ENCODE assay signal across 17 cellular contexts in genomic region chr1:16158993-16159831, GRCh38. TPM values are rescaled to one million over a fixed set of nuclear protein-coding genes. Genes with fewer than 3 reads are reported as not detected.
DNase-seq lines count a peak whose midpoint lies in the region; ATAC-seq and TF ChIP-seq lines count a peak whose summit lies in the region.
"Had no signal": no experiment of that assay in that cellular context is flagged by ENCODE, and none has a peak within 500 bp of the region (broad histone marks: within the 10 kb centered on the region; RNA-seq: fewer than 3 reads in every experiment).

No MANE protein-coding gene starts in this region.

- H3K4ac ChIP-seq in mesendoderm (ENCODE audit: low read depth, low read length) = no peak overlapping the region

- H3K36me3 Mint-ChIP-seq in activated naive CD8-positive, alpha-beta T cell = no peaks in the 10 kb centered on the region
- H3K36me3 Mint-ChIP-seq in activated naive CD8-positive, alpha-beta T cell treated with anti-CD3 and anti-CD28 coated beads for 36 hours = no peaks in the 10 kb centered on the region
- H3K36me3 Mint-ChIP-seq in WTC11 = no peaks in the 10 kb centered on the region

- no peak overlapping the region for H3K23ac ChIP-seq in mesendoderm (ENCODE audit: low read length)

- no peak for TF ChIP-seq CTCF in WTC11 (IDR thresholded peaks at IDR 0.05)
- no peak for TF ChIP-seq CTCF in vagina (IDR thresholded peaks at IDR 0.05)

- no peaks in the 10 kb centered on the region for H3K9me3 ChIP-seq in vagina
- H3K9me3 ChIP-seq: spleen had no signal

- H2BK120ac ChIP-seq in mesendoderm (ENCODE audit: low read depth, low read length) = no peak overlapping the region

- H3K27ac ChIP-seq in mesendoderm (ENCODE audit: low read depth, low read length) (no peak overlapping the region), vagina (peak overlapping the region; percentile 93)
- H3K27ac ChIP-seq: spleen had no signal

- H4K8ac ChIP-seq in mesendoderm (ENCODE audit: low read depth, low read length) = no peak overlapping the region

- H3K9me3 Mint-ChIP-seq in activated naive CD8-positive, alpha-beta T cell (ENCODE audit: low read depth) = no peaks in the 10 kb centered on the region
- no peaks in the 10 kb centered on the region for H3K9me3 Mint-ChIP-seq in activated naive CD8-positive, alpha-beta T cell treated with anti-CD3 and anti-CD28 coated beads for 36 hours
- H3K9me3 Mint-ChIP-seq in WTC11 = no peaks in the 10 kb centered on the region
- H3K9me3 Mint-ChIP-seq: nephron had no signal

- H3K4me3 ChIP-seq in mesendoderm (ENCODE audit: low read length) = no peak overlapping the region
- H3K4me3 ChIP-seq in vagina = no peak overlapping the region
- H3K4me3 ChIP-seq: spleen had no signal

- H4K5ac ChIP-seq in mesendoderm (ENCODE audit: low read length) = no peak overlapping the region

- H3K56ac ChIP-seq in mesendoderm (ENCODE audit: low read length) = peak overlapping the region; percentile 71

- DNase-seq in activated naive CD8-positive, alpha-beta T cell treated with anti-CD3 and anti-CD28 coated beads for 36 hours = no peak
- no peak for DNase-seq in WTC11 (ENCODE audit: low spot score)
- DNase-seq in mesendoderm = no peak
- DNase-seq in vagina (ENCODE audit: extremely low spot score in 2 of 2) = no peak
- no peak for DNase-seq in NCI-H774 (lab: John Stamatoyannopoulos, UW)
- no peak for DNase-seq in DMS114 treated with DMSO at 0.1 percent for 48 hours (lab: John Stamatoyannopoulos, UW; ENCODE audit: unreplicated experiment)
- no peak for DNase-seq in SIG-M5 (lab: John Stamatoyannopoulos, UW)
- DNase-seq: activated CD8-positive, alpha-beta memory T cell treated with anti-CD3 and anti-CD28 coated beads for 24 hours; activated naive CD4-positive, alpha-beta T cell; central memory CD4-positive, alpha-beta T cell; head of caudate nucleus; NCI-H146; NCI-H524 treated with DMSO at 0.1 percent for 48 hours; spleen; T-helper 9 cell had no signal

- no peak overlapping the region for H3K4me2 ChIP-seq in mesendoderm (ENCODE audit: low read length)

- POLR2A ChIA-PET in WTC11 (lab: Charles Lee) = no interaction called here

- H3K4me1 Mint-ChIP-seq in activated naive CD8-positive, alpha-beta T cell (ENCODE audit: low read depth) = peaks cover 49% of the 10 kb centered on the region
- peaks cover 42% of the 10 kb centered on the region for H3K4me1 Mint-ChIP-seq in activated naive CD8-positive, alpha-beta T cell treated with anti-CD3 and anti-CD28 coated beads for 36 hours
- H3K4me1 Mint-ChIP-seq in WTC11 = peaks cover 34% of the 10 kb centered on the region

- H2AK5ac ChIP-seq in mesendoderm (ENCODE audit: low read length) = peak overlapping the region; percentile 92

- CTCF ChIA-PET in WTC11 (lab: Charles Lee) = no interaction called here

- H3K27ac Mint-ChIP-seq in activated naive CD8-positive, alpha-beta T cell = no peak overlapping the region
- no peak overlapping the region for H3K27ac Mint-ChIP-seq in activated naive CD8-positive, alpha-beta T cell treated with anti-CD3 and anti-CD28 coated beads for 36 hours
- no peak overlapping the region for H3K27ac Mint-ChIP-seq in WTC11

- intact Hi-C loops in vagina (cut with DNase I) = no loop called here

- H3K18ac ChIP-seq in mesendoderm (ENCODE audit: low read length) = no peak overlapping the region

- no peak overlapping the region for H3K9ac ChIP-seq in mesendoderm (ENCODE audit: low read length)

- no peak for ATAC-seq in WTC11

- TF ChIP-seq POLR2A in vagina (IDR thresholded peaks at IDR 0.05) = no peak

- H2BK5ac ChIP-seq in mesendoderm (ENCODE audit: low read length) = peak overlapping the region; percentile 42

- H3K36me3 ChIP-seq in mesendoderm (ENCODE audit: control insufficient read depth, insufficient read depth, low read length) = no peaks in the 10 kb centered on the region
- H3K36me3 ChIP-seq in vagina = no peaks in the 10 kb centered on the region
- H3K36me3 ChIP-seq: spleen had no signal

- H3K27me3 ChIP-seq in mesendoderm (ENCODE audit: insufficient read depth, low read length, poor library complexity) = no peaks in the 10 kb centered on the region
- no peaks in the 10 kb centered on the region for H3K27me3 ChIP-seq in vagina

- peak overlapping the region; percentile 23 for H3K4me3 Mint-ChIP-seq in activated naive CD8-positive, alpha-beta T cell
- no peak overlapping the region for H3K4me3 Mint-ChIP-seq in activated naive CD8-positive, alpha-beta T cell treated with anti-CD3 and anti-CD28 coated beads for 36 hours
- H3K4me3 Mint-ChIP-seq in WTC11 = no peak overlapping the region

- no peak overlapping the region for H2BK15ac ChIP-seq in mesendoderm (replicated peaks; ENCODE audit: low read depth)

- H3K4me1 ChIP-seq in mesendoderm (ENCODE audit: control insufficient read depth, low read depth, low read length) (peaks cover 18% of the 10 kb centered on the region), vagina (peaks cover 38% of the 10 kb centered on the region)

- peaks cover 19% of the 10 kb centered on the region for H3K79me2 ChIP-seq in mesendoderm (ENCODE audit: control insufficient read depth, insufficient read depth, low read length)

- H3K79me1 ChIP-seq in mesendoderm (ENCODE audit: low read length) = peaks cover 2% of the 10 kb centered on the region

- no CpG with 5 or more reads among the region's 16 CpGs for WGBS in mesendoderm (ENCODE audit: extremely low coverage, insufficient coverage, low lambda C conversion rate)

- no peaks in the 10 kb centered on the region for H3K27me3 Mint-ChIP-seq in activated naive CD8-positive, alpha-beta T cell
- H3K27me3 Mint-ChIP-seq in activated naive CD8-positive, alpha-beta T cell treated with anti-CD3 and anti-CD28 coated beads for 36 hours = peaks cover 20% of the 10 kb centered on the region
- peaks cover 7% of the 10 kb centered on the region; the same call in 1 of the 2 replicates for H3K27me3 Mint-ChIP-seq in WTC11 (ENCODE audit: low read depth)

TF ChIP-seq in WTC11, 78 proteins besides CTCF, POLR2A, EP300 and RAD21:
- TF ChIP-seq, protein P1, sequence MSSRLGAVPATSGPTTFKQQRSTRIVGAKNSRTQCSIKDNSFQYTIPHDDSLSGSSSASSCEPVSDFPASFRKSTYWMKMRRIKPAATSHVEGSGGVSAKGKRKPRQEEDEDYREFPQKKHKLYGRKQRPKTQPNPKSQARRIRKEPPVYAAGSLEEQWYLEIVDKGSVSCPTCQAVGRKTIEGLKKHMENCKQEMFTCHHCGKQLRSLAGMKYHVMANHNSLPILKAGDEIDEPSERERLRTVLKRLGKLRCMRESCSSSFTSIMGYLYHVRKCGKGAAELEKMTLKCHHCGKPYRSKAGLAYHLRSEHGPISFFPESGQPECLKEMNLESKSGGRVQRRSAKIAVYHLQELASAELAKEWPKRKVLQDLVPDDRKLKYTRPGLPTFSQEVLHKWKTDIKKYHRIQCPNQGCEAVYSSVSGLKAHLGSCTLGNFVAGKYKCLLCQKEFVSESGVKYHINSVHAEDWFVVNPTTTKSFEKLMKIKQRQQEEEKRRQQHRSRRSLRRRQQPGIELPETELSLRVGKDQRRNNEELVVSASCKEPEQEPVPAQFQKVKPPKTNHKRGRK (CRISPR knock-in tag; IDR thresholded peaks at IDR 0.05; ENCODE audit: borderline replicate concordance) = no peak
- TF ChIP-seq ZNF121 (CRISPR knock-in tag; IDR thresholded peaks at IDR 0.05) = peak; percentile 84; the same call in 1 of the 2 replicates

RNA-seq across cellular contexts. Expression of gene EPHA2, which starts 3.3 kb away (rescaled TPM):
- total RNA-seq in activated naive CD8-positive, alpha-beta T cell treated with anti-CD3 and anti-CD28 coated beads for 36 hours = under 1 TPM in 1 of 2 experiments, not detected in 1; 0.08 TPM
- 31.4 to 44.4 TPM (median 31.7 TPM) in 3 replicates for total RNA-seq in WTC11 (2021)
- polyA plus RNA-seq in mesendoderm (2013, experiment 1 of 2) = 78.4 TPM
- polyA plus RNA-seq in mesendoderm (2013, experiment 2 of 2) = 74.3 TPM
- total RNA-seq in vagina = 264 TPM

RNA-seq across cellular contexts. Expression of gene ARHGEF19, which starts 53.2 kb away (rescaled TPM):
- 1 to 10 TPM; 4.4 to 4.5 TPM for total RNA-seq in activated naive CD8-positive, alpha-beta T cell treated with anti-CD3 and anti-CD28 coated beads for 36 hours
- 51.1 to 53.1 TPM (median 52.9 TPM) in 3 replicates for total RNA-seq in WTC11 (2021)
- polyA plus RNA-seq in mesendoderm (2013, experiment 1 of 2) = 27.7 TPM
- 26.7 TPM for polyA plus RNA-seq in mesendoderm (2013, experiment 2 of 2)
- 19.4 TPM for total RNA-seq in vagina

Comparison
In these comparisons a context has a peak if more than half of its experiments do, and no peak if none do; other contexts are left out.
1. RNA of gene EPHA2, which starts 3.3 kb away (total RNA-seq): 264 TPM in vagina (single experiment) and 31.4 to 44.4 TPM in WTC11; 0.08 TPM in activated naive CD8-positive, alpha-beta T cell treated with anti-CD3 and anti-CD28 coated beads for 36 hours; every median in the first group is over 10 times any median in the second.